ENCODE assay signal across 1 cellular context in the genomic region with DNA sequence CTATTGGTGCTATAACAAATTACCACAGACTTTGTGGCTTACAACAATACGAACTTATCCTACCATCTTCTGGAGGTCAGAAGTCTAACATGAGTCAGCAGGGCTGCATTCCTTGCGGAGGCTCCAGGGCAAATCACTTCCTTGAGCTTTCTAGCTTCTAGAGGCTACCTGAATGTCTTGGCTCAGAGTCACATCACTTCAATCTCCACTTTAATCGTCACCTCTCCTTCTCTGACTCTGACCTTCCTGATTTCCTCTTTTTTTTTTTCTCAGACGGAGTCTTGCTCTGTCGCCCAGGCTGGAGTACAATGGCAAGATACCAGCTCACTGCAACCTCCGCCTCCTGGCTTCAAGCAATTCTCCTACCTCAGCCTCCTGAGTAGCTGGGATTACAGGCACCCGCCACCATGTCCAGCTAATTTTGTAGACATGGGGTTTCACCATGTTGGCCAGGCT.
TF ChIP-seq lines count a peak whose summit lies in the region.

No MANE protein-coding gene starts in this region.

TF ChIP-seq in HepG2, 621 proteins besides CTCF, POLR2A, EP300 and RAD21 (continued from another document):
- no peak for TF ChIP-seq SIN3B (IDR thresholded peaks at IDR 0.05; ENCODE audit: low read length)
- TF ChIP-seq PBX3 (CRISPR knock-in tag; IDR thresholded peaks at IDR 0.05; ENCODE audit: borderline replicate concordance), result no peak
